In the genomic region with DNA sequence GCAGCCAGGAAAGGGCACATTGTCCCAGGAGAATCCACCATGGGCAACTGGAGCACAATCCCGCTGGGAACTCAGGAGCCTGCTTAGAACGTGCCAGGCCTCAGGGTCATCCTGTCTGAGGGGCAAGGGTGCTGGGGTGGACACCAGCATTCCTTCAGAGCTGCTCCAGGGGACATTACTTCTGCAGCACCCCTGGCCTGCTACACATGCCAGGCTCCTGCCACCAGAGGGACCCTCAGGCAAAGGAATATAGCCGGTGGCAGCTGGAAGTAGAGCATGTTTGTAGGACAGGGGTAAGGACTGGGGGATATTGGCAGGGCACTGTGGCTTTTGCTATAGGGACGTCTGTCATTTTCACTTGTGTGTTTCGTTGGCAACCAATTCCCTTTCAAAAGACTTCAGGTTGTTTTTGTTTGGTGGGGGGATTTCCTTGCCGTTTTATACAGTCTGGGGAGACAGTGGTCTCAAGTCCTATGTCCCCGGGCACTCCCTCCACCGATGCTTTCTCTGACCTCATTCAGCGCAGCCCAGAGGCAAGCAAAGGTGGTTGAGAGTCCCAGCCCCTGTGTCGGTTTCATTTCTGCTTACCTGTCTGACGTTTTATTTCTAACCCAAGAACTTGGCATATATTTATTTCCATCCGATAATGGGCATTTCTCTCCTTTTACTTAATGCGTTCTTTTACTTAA, we compare ENCODE assay signal across 9 cellular contexts.
DNase-seq lines count a peak whose midpoint lies in the region; ATAC-seq, FAIRE-seq and TF ChIP-seq lines count a peak whose summit lies in the region.
"Had no signal": no experiment of that assay in that cellular context is flagged by ENCODE, and none has a peak within 500 bp of the region (broad histone marks: within the 10 kb centered on the region; RNA-seq: fewer than 3 reads in every experiment).

No MANE protein-coding gene starts in this region.

- no peak overlapping the region for H3K27ac Mint-ChIP-seq in activated CD8-positive, alpha-beta memory T cell treated with anti-CD3 and anti-CD28 coated beads, Interleukin-2, amount 10 ng/mL, durations not matched to agents 7 days and 5 days
- H3K27ac Mint-ChIP-seq: activated B cell treated with CpG ODN at 0.5 μM for 24 hours had no signal

- H3K27me3 ChIP-seq in heart left ventricle (no peaks in the 10 kb centered on the region), spleen (replicated peaks in 1 of 7) (peaks cover 0 to 4% (median 0%) of the 10 kb centered on the region in 7 donors)

- ATAC-seq in activated CD8-positive, alpha-beta memory T cell treated with anti-CD3 and anti-CD28 coated beads, Interleukin-2, amount 10 ng/mL, durations not matched to agents 7 days and 5 days = peak; percentile 66
- ATAC-seq in heart left ventricle = peak in 3 of 4 donors; percentile 75 to 93 (median 81)
- no peak for ATAC-seq in GM18505 (IDR thresholded peaks at IDR 0.05; ENCODE audit: unreplicated experiment)

- 57 to 64% (median 59%) methylated on average over 13 of the region's 13 CpGs for WGBS in heart left ventricle, 4 donors
- 57 to 72% (median 66%) methylated on average over 13 of the region's 13 CpGs for WGBS in spleen, 5 donors

- no peak overlapping the region for H3K27ac ChIP-seq in heart left ventricle
- H3K27ac ChIP-seq in spleen = no peak overlapping the region
- H3K27ac ChIP-seq: pancreas had no signal

- peaks cover 2% of the 10 kb centered on the region for H3K4me1 Mint-ChIP-seq in activated CD8-positive, alpha-beta memory T cell treated with anti-CD3 and anti-CD28 coated beads, Interleukin-2, amount 10 ng/mL, durations not matched to agents 7 days and 5 days
- H3K4me1 Mint-ChIP-seq: activated B cell treated with CpG ODN at 0.5 μM for 24 hours had no signal

- no peak overlapping the region for H3K4me3 Mint-ChIP-seq in activated CD8-positive, alpha-beta memory T cell treated with anti-CD3 and anti-CD28 coated beads, Interleukin-2, amount 10 ng/mL, durations not matched to agents 7 days and 5 days
- H3K4me3 Mint-ChIP-seq: activated B cell treated with CpG ODN at 0.5 μM for 24 hours had no signal

- H3K4me1 ChIP-seq in heart left ventricle (no peaks in the 10 kb centered on the region), spleen (no peaks in the 10 kb centered on the region)
- H3K4me1 ChIP-seq: pancreas had no signal

- peak; percentile 55 for DNase-seq in NCI-H2171 treated with DMSO at 0.1 percent for 48 hours (lab: John Stamatoyannopoulos, UW)
- DNase-seq in activated CD8-positive, alpha-beta memory T cell treated with anti-CD3 and anti-CD28 coated beads, Interleukin-2, amount 10 ng/mL, durations not matched to agents 7 days and 5 days = peak; percentile 63
- DNase-seq in heart left ventricle = peak in 2 of 5 donors; percentile 48 to 58
- no peak for DNase-seq in spleen
- DNase-seq in GM12892 (ENCODE audit: insufficient read length) = no peak
- DNase-seq: activated B cell treated with CpG ODN at 0.5 μM for 24 hours had no signal

- peaks cover 59% of the 10 kb centered on the region for H3K27me3 Mint-ChIP-seq in activated CD8-positive, alpha-beta memory T cell treated with anti-CD3 and anti-CD28 coated beads, Interleukin-2, amount 10 ng/mL, durations not matched to agents 7 days and 5 days

- no peak for TF ChIP-seq POLR2A in heart left ventricle (IDR thresholded peaks at IDR 0.05)
- no peak for TF ChIP-seq POLR2A in spleen (IDR thresholded peaks at IDR 0.05)
- no peak for TF ChIP-seq POLR2A in GM12892 (IDR thresholded peaks at IDR 0.05; ENCODE audit: low read depth, low read length)
- no peak for TF ChIP-seq POLR2A in GM18505 (IDR thresholded peaks at IDR 0.05; ENCODE audit: borderline replicate concordance, extremely low read depth, insufficient read depth, insufficient read length)

- intact Hi-C loops in heart left ventricle (cut with DNase I) = loop anchor here in 2 of 10 donors (2.0 to 5.0 kb wide), 2 partner anchors 25 to 136 kb away; no protein-coding TSS in a partner anchor
- intact Hi-C loops in spleen (cut with DNase I; ENCODE audit: low total_unique reads) = no loop called here

- H3K9me3 ChIP-seq in heart left ventricle = peaks cover 0 to 26% (median 0%) of the 10 kb centered on the region in 12 donors
- H3K9me3 ChIP-seq in spleen = peaks cover 0 to 12% (median 0%) of the 10 kb centered on the region in 8 donors
- H3K9me3 ChIP-seq: pancreas had no signal

- CTCF ChIA-PET in activated CD8-positive, alpha-beta memory T cell treated with anti-CD3 and anti-CD28 coated beads, Interleukin-2, amount 10 ng/mL, durations not matched to agents 7 days and 5 days (lab: Charles Lee) = interaction anchor here (1.0 to 5.8 kb wide), 8 partner anchors 9 to 308 kb away, joined by 3 to 43 read pairs (median 4); no protein-coding TSS in a partner anchor

- H3K36me3 ChIP-seq in heart left ventricle (no peaks in the 10 kb centered on the region), spleen (no peaks in the 10 kb centered on the region)
- H3K36me3 ChIP-seq: pancreas had no signal

- H3K9me3 Mint-ChIP-seq in activated CD8-positive, alpha-beta memory T cell treated with anti-CD3 and anti-CD28 coated beads, Interleukin-2, amount 10 ng/mL, durations not matched to agents 7 days and 5 days (ENCODE audit: low read depth) = peaks cover 8% of the 10 kb centered on the region
- H3K9me3 Mint-ChIP-seq: activated B cell treated with CpG ODN at 0.5 μM for 24 hours had no signal

- FAIRE-seq in GM12892 (lab: Jason Lieb, UNC) = no peak
- FAIRE-seq: pancreas had no signal

- no peak overlapping the region for H3K4me3 ChIP-seq in heart left ventricle
- no peak overlapping the region for H3K4me3 ChIP-seq in spleen
- H3K4me3 ChIP-seq: pancreas had no signal

- peaks cover 11% of the 10 kb centered on the region for H3K36me3 Mint-ChIP-seq in activated CD8-positive, alpha-beta memory T cell treated with anti-CD3 and anti-CD28 coated beads, Interleukin-2, amount 10 ng/mL, durations not matched to agents 7 days and 5 days

- peak; percentile 70 for TF ChIP-seq CTCF in GM12872 (IDR thresholded peaks at IDR 0.05; ENCODE audit: insufficient read depth, low read depth, low read length)
- peak; percentile 29 to 54 (median 40) for TF ChIP-seq CTCF in heart left ventricle (IDR thresholded peaks at IDR 0.05)
- TF ChIP-seq CTCF in spleen (IDR thresholded peaks at IDR 0.05 in 8 of 11, conservative IDR thresholded peaks at IDR 0.05 in 3 of 11) = peak in 10 of 11 experiments; percentile 12 to 69 (median 36)

Comparison
In these comparisons a context has a peak if more than half of its experiments do, and no peak if none do; other contexts are left out.
1. DNase-seq: peak in NCI-H2171 treated with DMSO at 0.1 percent for 48 hours (single experiment) and activated CD8-positive, alpha-beta memory T cell treated with anti-CD3 and anti-CD28 coated beads, Interleukin-2, amount 10 ng/mL, durations not matched to agents 7 days and 5 days (single experiment); none in spleen (single experiment) and GM12892 (single experiment).
2. Peak in every context shown above with its lines, with median percentiles within 50 percentile points of each other: CTCF ChIP-seq.